Comparison of ENCODE assay signal across 8 cellular contexts in genomic region chr1:77533660-77534295, GRCh38.
A peak's percentile ranks its signal among the peaks of the same experiment; 100 is the strongest.
DNase-seq lines count a peak whose midpoint lies in the region; ATAC-seq and TF ChIP-seq lines count a peak whose summit lies in the region.

No MANE protein-coding gene starts in this region.

- H3K36me3 Mint-ChIP-seq in activated CD8-positive, alpha-beta T cell treated with anti-CD3 and anti-CD28 coated beads for 36 hours (ENCODE audit: low read depth): no peaks in the 10 kb centered on the region

- TF ChIP-seq CTCF in activated CD8-positive, alpha-beta T cell treated with anti-CD3 and anti-CD28 coated beads for 36 hours (IDR thresholded peaks at IDR 0.05): peak; percentile 92

- H3K27ac Mint-ChIP-seq in activated CD8-positive, alpha-beta T cell treated with anti-CD3 and anti-CD28 coated beads for 36 hours: peak overlapping the region; percentile 34

- intact Hi-C loops in activated CD8-positive, alpha-beta T cell treated with anti-CD3 and anti-CD28 coated beads for 36 hours (cut with micrococcal nuclease): loop anchor here (5.0 kb wide), 1 partner anchor 386 kb away; no protein-coding TSS in a partner anchor

- peaks cover 1% of the 10 kb centered on the region for H3K9me3 Mint-ChIP-seq in activated CD8-positive, alpha-beta T cell treated with anti-CD3 and anti-CD28 coated beads for 36 hours

- no peak overlapping the region for H3K4me3 Mint-ChIP-seq in activated CD8-positive, alpha-beta T cell treated with anti-CD3 and anti-CD28 coated beads for 36 hours

- CTCF ChIA-PET in activated CD8-positive, alpha-beta T cell treated with anti-CD3 and anti-CD28 coated beads for 36 hours (lab: Charles Lee): interaction anchor here (0.6 to 3.2 kb wide), 27 partner anchors 10 to 388 kb away, joined by 3 to 15 read pairs (median 4); no protein-coding TSS in a partner anchor

- POLR2A ChIA-PET in activated CD8-positive, alpha-beta T cell treated with anti-CD3 and anti-CD28 coated beads for 36 hours (lab: Charles Lee): interaction anchor here (0.7 kb wide), 1 partner anchor 60 kb away, joined by 3 read pairs; no protein-coding TSS in a partner anchor

- DNase-seq in COLO829 (ENCODE audit: low spot score): peak; percentile 62
- peak; percentile 74 for DNase-seq in HCEC 1CT
- DNase-seq in NCI-H510A treated with DMSO at 0.1 percent for 48 hours (lab: John Stamatoyannopoulos, UW): peak; percentile 79
- DNase-seq in activated CD8-positive, alpha-beta T cell treated with anti-CD3 and anti-CD28 coated beads for 36 hours: peak; percentile 67
- DNase-seq in effector CD4-positive, alpha-beta T cell: peak; percentile 54
- peak; percentile 89 for DNase-seq in medulla oblongata (ENCODE audit: extremely low spot score)
- peak; percentile 8 to 22 for DNase-seq in stimulated activated CD8-positive, alpha-beta memory T cell treated with anti-CD3 and anti-CD28 coated beads, Interleukin-15, amount 100 ng/mL, for 48 hours (ENCODE audit: low read depth in 2 of 2)
- DNase-seq in NCI-H187 treated with DMSO at 0.1 percent for 48 hours (lab: John Stamatoyannopoulos, UW): no peak

- peaks cover 2% of the 10 kb centered on the region for H3K4me1 Mint-ChIP-seq in activated CD8-positive, alpha-beta T cell treated with anti-CD3 and anti-CD28 coated beads for 36 hours (ENCODE audit: low read depth)

- H3K27me3 Mint-ChIP-seq in activated CD8-positive, alpha-beta T cell treated with anti-CD3 and anti-CD28 coated beads for 36 hours: no peaks in the 10 kb centered on the region

- no peak for ATAC-seq in activated CD8-positive, alpha-beta T cell treated with anti-CD3 and anti-CD28 coated beads for 36 hours
